ENCODE assay signal across 21 cellular contexts in genomic region chr7:148035950-148036349, GRCh38.
DNase-seq lines count a peak whose midpoint lies in the region; ATAC-seq, FAIRE-seq and TF ChIP-seq lines count a peak whose summit lies in the region.
"Had no signal": no experiment of that assay in that cellular context is flagged by ENCODE, and none has a peak within 500 bp of the region (broad histone marks: within the 10 kb centered on the region; RNA-seq: fewer than 3 reads in every experiment).

No MANE protein-coding gene starts in this region.

- H3K9ac ChIP-seq in SK-N-MC (ENCODE audit: insufficient read length), result no peak overlapping the region
- H3K9ac ChIP-seq: BLaER1 treated with 17β-estradiol and CSF1 and Interleukin-3, amounts not matched to agents 10 nM and 100 nM had no signal

- TF ChIP-seq CTCF in progenitor cell of endocrine pancreas (IDR thresholded peaks at IDR 0.05; ENCODE audit: unreplicated experiment), result no peak

- H3K4me3 Mint-ChIP-seq in progenitor cell of endocrine pancreas (ENCODE audit: low read depth), result no peak overlapping the region
- H3K4me3 Mint-ChIP-seq: B cell; CD4-positive, alpha-beta T cell; CD8-positive, alpha-beta T cell had no signal

- no peaks in the 10 kb centered on the region for H3K27me3 ChIP-seq in small intestine (ENCODE audit: control insufficient read depth in 2 of 2, insufficient read depth in 2 of 2, low read length in 2 of 2)
- H3K27me3 ChIP-seq: BLaER1 treated with 17β-estradiol and CSF1 and Interleukin-3, amounts not matched to agents 10 nM and 100 nM had no signal

- intact Hi-C loops in left colon (cut with DNase I, micrococcal nuclease), result no loop called here

- peaks cover 6% of the 10 kb centered on the region for H3K4me1 Mint-ChIP-seq in progenitor cell of endocrine pancreas (ENCODE audit: low read depth)
- H3K4me1 Mint-ChIP-seq: B cell had no signal

- no peaks in the 10 kb centered on the region for H3K36me3 Mint-ChIP-seq in progenitor cell of endocrine pancreas (ENCODE audit: insufficient read depth)
- H3K36me3 Mint-ChIP-seq: CD8-positive, alpha-beta T cell had no signal

- no peaks in the 10 kb centered on the region for H3K27me3 Mint-ChIP-seq in progenitor cell of endocrine pancreas
- H3K27me3 Mint-ChIP-seq: B cell; CD4-positive, alpha-beta T cell had no signal

- no peaks in the 10 kb centered on the region for H3K4me1 ChIP-seq in small intestine (ENCODE audit: control insufficient read depth in 2 of 2, insufficient read depth in 1 of 2, low read depth in 1 of 2, low read length in 1 of 2)
- H3K4me1 ChIP-seq: A549, Caco-2 had no signal

- no peak overlapping the region for H3K27ac Mint-ChIP-seq in progenitor cell of endocrine pancreas
- H3K27ac Mint-ChIP-seq: B cell; CD4-positive, alpha-beta T cell; CD8-positive, alpha-beta T cell had no signal

- no peaks in the 10 kb centered on the region for H3K9me3 Mint-ChIP-seq in progenitor cell of endocrine pancreas (ENCODE audit: low read depth)
- H3K9me3 Mint-ChIP-seq: CD4-positive, alpha-beta T cell; CD8-positive, alpha-beta T cell had no signal

- DNase-seq in SK-N-MC (ENCODE audit: low read depth, low spot score) (peak; percentile 53), left colon (no peak), small intestine (peak; percentile 12), progenitor cell of endocrine pancreas (ENCODE audit: low spot score, unreplicated experiment) (no peak)
- no peak for DNase-seq in activated effector memory CD4-positive, alpha-beta T cell treated with Interleukin-2 at 50 U/mL for 16 hours
- DNase-seq: AML-193; Caco-2; Calu3; CD4-positive, alpha-beta T cell; CD8-positive, alpha-beta T cell; DMS79 treated with DMSO at 0.1 percent for 48 hours; GF-D8 had no signal

- FAIRE-seq in small intestine (lab: Jason Lieb, UNC), result no peak
- FAIRE-seq: A549, D721Med, G401.6, GM12891, GM19239 had no signal

- H3K9me3 ChIP-seq in SK-N-MC (ENCODE audit: low read depth, low read length) (no peaks in the 10 kb centered on the region), small intestine (ENCODE audit: control insufficient read depth, low read depth) (no peaks in the 10 kb centered on the region)
- H3K9me3 ChIP-seq: A549, Caco-2 had no signal

- H3K36me3 ChIP-seq in SK-N-MC (ENCODE audit: insufficient read depth, low read length), result no peaks in the 10 kb centered on the region
- no peaks in the 10 kb centered on the region for H3K36me3 ChIP-seq in small intestine (ENCODE audit: control insufficient read depth in 2 of 2, insufficient read depth in 2 of 2, low read length in 2 of 2)
- H3K36me3 ChIP-seq: BLaER1 treated with 17β-estradiol and CSF1 and Interleukin-3, amounts not matched to agents 10 nM and 100 nM had no signal

- 0 out of 2 replicates have a peak overlapping the region, but pooled peaks have one; percentile 7 for H3K4me3 ChIP-seq in SK-N-MC
- H3K4me3 ChIP-seq in small intestine (ENCODE audit: low read depth in 1 of 2, low read length in 2 of 2), result no peak overlapping the region
- H3K4me3 ChIP-seq: A549; BLaER1 treated with 17β-estradiol and CSF1 and Interleukin-3, amounts not matched to agents 10 nM and 100 nM had no signal

- H3K27ac ChIP-seq in SK-N-MC (peak overlapping the region; percentile 44; the same call in 1 of the 2 replicates), small intestine (ENCODE audit: low read depth in 1 of 2, low read length in 1 of 2) (no peak overlapping the region)
- H3K27ac ChIP-seq: 22Rv1; A549; BLaER1 treated with 17β-estradiol and CSF1 and Interleukin-3, amounts not matched to agents 10 nM and 100 nM; C4-2B had no signal

- WGBS in small intestine, 3 donors, result 34 to 66% (median 38%) methylated on average over 1 of the region's 1 CpG

- peak; percentile 58 for ATAC-seq in left colon
- ATAC-seq: A549; CD8-positive, alpha-beta T cell had no signal

Comparison
In these comparisons a context has a peak if more than half of its experiments do, and no peak if none do; other contexts are left out.
1. DNase-seq: peak in SK-N-MC (single experiment) and small intestine (single experiment); none in left colon (0 of 2), progenitor cell of endocrine pancreas (single experiment) and activated effector memory CD4-positive, alpha-beta T cell treated with Interleukin-2 at 50 U/mL for 16 hours (single experiment).